ENCODE assay signal across 21 cellular contexts in the genomic region with DNA sequence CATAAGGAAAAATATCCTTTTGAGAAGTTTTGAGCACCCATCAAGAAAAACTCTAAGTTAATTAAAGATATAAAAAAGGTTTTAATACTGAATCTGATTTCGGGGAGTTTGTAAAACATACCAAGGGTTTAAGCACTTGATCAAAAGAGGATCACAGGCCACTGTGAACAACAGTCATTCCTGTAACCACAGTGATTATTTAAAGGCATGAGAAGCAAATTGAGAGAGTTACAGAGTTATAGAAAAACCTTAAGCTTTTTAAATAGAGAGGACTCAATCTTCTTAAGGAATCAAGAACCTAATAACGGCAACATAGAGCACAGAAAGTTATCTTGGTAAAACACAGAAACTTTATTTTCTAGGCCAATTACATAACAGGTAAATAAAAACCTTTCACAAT.
DNase-seq lines count a peak whose midpoint lies in the region; ATAC-seq and TF ChIP-seq lines count a peak whose summit lies in the region.
"Had no signal": no experiment of that assay in that cellular context is flagged by ENCODE, and none has a peak within 500 bp of the region (broad histone marks: within the 10 kb centered on the region; RNA-seq: fewer than 3 reads in every experiment).

No MANE protein-coding gene starts in this region.

- H3K27me3 ChIP-seq in H9 (ENCODE audit: insufficient read depth, low read length), result no peaks in the 10 kb centered on the region
- no peaks in the 10 kb centered on the region for H3K27me3 ChIP-seq in iPS-20b (ENCODE audit: insufficient read depth, low read length)
- no peaks in the 10 kb centered on the region for H3K27me3 ChIP-seq in vagina
- H3K27me3 ChIP-seq: BLaER1 had no signal

- H3K27me3 Mint-ChIP-seq in H9 (ENCODE audit: low read depth), result no peaks in the 10 kb centered on the region
- no peaks in the 10 kb centered on the region for H3K27me3 Mint-ChIP-seq in WTC11 (ENCODE audit: low read depth)
- H3K27me3 Mint-ChIP-seq: CD4-positive, alpha-beta memory T cell; IgD-negative memory B cell had no signal

- CTCF ChIA-PET in WTC11 (lab: Charles Lee), result no interaction called here

- H3K79me1 ChIP-seq in H9 (ENCODE audit: insufficient read depth, low read depth, low read length, poor library complexity, severe bottlenecking), result no peaks in the 10 kb centered on the region

- H3K27ac Mint-ChIP-seq in H9, result peak overlapping the region in 2 of 3 experiments; percentile 91 to 98; a peak in 3 of 7 replicates
- no peak overlapping the region for H3K27ac Mint-ChIP-seq in WTC11
- H3K27ac Mint-ChIP-seq: CD14-positive monocyte; CD4-positive, alpha-beta memory T cell; IgD-negative memory B cell had no signal

- no peak overlapping the region for H2BK120ac ChIP-seq in H9 (ENCODE audit: low read depth, low read length, poor library complexity, severe bottlenecking)

- no peak overlapping the region for H4K5ac ChIP-seq in H9 (ENCODE audit: insufficient read length, low read depth, low read length)

- DNase-seq in H9 (no peak), astrocyte of the hippocampus (ENCODE audit: low read depth, low spot score) (peak; percentile 15), superior temporal gyrus (ENCODE audit: extremely low spot score) (peak; percentile 6), WTC11 (ENCODE audit: low spot score) (no peak), vagina (ENCODE audit: extremely low spot score in 2 of 2) (no peak), AG20443 (ENCODE audit: low spot score) (no peak)
- DNase-seq: ACHN; AML-193; CD4-positive, alpha-beta memory T cell; DMS153; DMS79; GDM1; Karpas-422; KBM-7 had no signal

- H3K4me3 Mint-ChIP-seq in H9, result no peak overlapping the region
- H3K4me3 Mint-ChIP-seq in WTC11, result no peak overlapping the region
- H3K4me3 Mint-ChIP-seq: CD14-positive monocyte; CD4-positive, alpha-beta memory T cell; IgD-negative memory B cell had no signal

- H4K91ac ChIP-seq in H9 (ENCODE audit: insufficient read length, low read depth, low read length), result no peak overlapping the region

- no peak overlapping the region for H4K8ac ChIP-seq in H9 (replicated peaks; ENCODE audit: insufficient read length, low read depth, low read length)

- H3K4me2 ChIP-seq in H9 (ENCODE audit: insufficient read depth, insufficient read length, low read length), result no peak overlapping the region
- H3K4me2 ChIP-seq: BLaER1 had no signal

- H3K56ac ChIP-seq in H9 (ENCODE audit: insufficient read length, low read depth, low read length), result no peak overlapping the region

- TF ChIP-seq POLR2A in vagina (IDR thresholded peaks at IDR 0.05), result no peak

- WGBS in H9 (ENCODE audit: extremely low coverage, insufficient read length, low lambda C conversion rate), result no CpG with 5 or more reads among the region's 2 CpGs

- H3K9ac ChIP-seq in H9 (ENCODE audit: extremely low read depth, insufficient read length, low read length), result no peak overlapping the region
- peak overlapping the region; percentile 16; the same call in 1 of the 2 replicates for H3K9ac ChIP-seq in iPS-20b (ENCODE audit: low read depth, low read length)
- H3K9ac ChIP-seq: BLaER1, GM23248 had no signal

- intact Hi-C loops in vagina (cut with DNase I), result no loop called here

- H3K4me1 Mint-ChIP-seq in H9 (peaks cover 28% of the 10 kb centered on the region in 2 experiments), WTC11 (peaks cover 38% of the 10 kb centered on the region)
- H3K4me1 Mint-ChIP-seq: CD14-positive monocyte; CD4-positive, alpha-beta memory T cell; IgD-negative memory B cell had no signal

- no peak overlapping the region for H2BK5ac ChIP-seq in H9 (ENCODE audit: insufficient read length, low read length)

- no peak overlapping the region for H2BK20ac ChIP-seq in H9 (ENCODE audit: low read depth, low read length, poor library complexity, severe bottlenecking)

- no peak overlapping the region for H3K4ac ChIP-seq in H9 (ENCODE audit: low read depth, low read length)

- H3K27ac ChIP-seq in H9 (ENCODE audit: insufficient read length, low read depth, low read length) (no peak overlapping the region), iPS-20b (ENCODE audit: low read length) (peak overlapping the region; percentile 15), vagina (no peak overlapping the region)
- H3K27ac ChIP-seq: BLaER1, GM23248 had no signal

- no peak overlapping the region for H3K18ac ChIP-seq in H9 (ENCODE audit: insufficient read length, low read depth, low read length)

- H3T11ph ChIP-seq in H9 (ENCODE audit: low read length), result no peak overlapping the region

- TF ChIP-seq CTCF in H9 (conservative IDR thresholded peaks at IDR 0.05) (no peak), WTC11 (IDR thresholded peaks at IDR 0.05) (no peak), vagina (IDR thresholded peaks at IDR 0.05) (no peak)

- H3K9me3 ChIP-seq in H9 (ENCODE audit: control insufficient read depth, low read depth, low read length) (peaks cover 10% of the 10 kb centered on the region), iPS-20b (ENCODE audit: insufficient read depth, low read depth, low read length) (peaks cover 18% of the 10 kb centered on the region), vagina (no peaks in the 10 kb centered on the region)

- H2AFZ ChIP-seq in H9 (ENCODE audit: low read length), result no peak overlapping the region
- H2AFZ ChIP-seq: GM23248 had no signal

- ATAC-seq in WTC11 (no peak), HG03432 (IDR thresholded peaks at IDR 0.05; ENCODE audit: unreplicated experiment) (no peak)
- ATAC-seq: HepG2 had no signal

- no peak overlapping the region for H3K4me3 ChIP-seq in iPS-20b (ENCODE audit: low read length)
- no peak overlapping the region for H3K4me3 ChIP-seq in vagina
- H3K4me3 ChIP-seq: BLaER1, GM23248 had no signal

- no peak overlapping the region for H2BK15ac ChIP-seq in H9 (ENCODE audit: low read depth, low read length)

- H4K20me1 ChIP-seq in H9 (ENCODE audit: control insufficient read depth, insufficient read depth, insufficient read length), result no peaks in the 10 kb centered on the region
- H4K20me1 ChIP-seq: BLaER1 had no signal

- no peak overlapping the region for H2BK12ac ChIP-seq in H9 (ENCODE audit: insufficient read length, low read depth, low read length)

- H3K36me3 ChIP-seq in iPS-20b (ENCODE audit: insufficient read depth, low read depth, low read length) (0 out of 2 replicates have a peak, but pooled peaks cover 4% of the 10 kb centered on the region), vagina (no peaks in the 10 kb centered on the region)
- H3K36me3 ChIP-seq: BLaER1 had no signal

- H3K14ac ChIP-seq in H9 (ENCODE audit: insufficient read depth, low read length), result no peak overlapping the region

- POLR2A ChIA-PET in WTC11 (lab: Charles Lee), result no interaction called here

- no peaks in the 10 kb centered on the region for H3K23me2 ChIP-seq in H9 (ENCODE audit: insufficient read length, low read depth, low read length, poor library complexity, severe bottlenecking)

- H3K23ac ChIP-seq in H9 (ENCODE audit: insufficient read length, low read depth, low read length), result no peak overlapping the region

- H2AK5ac ChIP-seq in H9 (ENCODE audit: insufficient read length, low read length), result no peak overlapping the region

- H3K36me3 Mint-ChIP-seq in H9 (ENCODE audit: insufficient read depth in 1 of 3, low read depth in 3 of 3), result peaks cover 21 to 38% (median 21%) of the 10 kb centered on the region in 3 experiments
- peaks cover 35% of the 10 kb centered on the region for H3K36me3 Mint-ChIP-seq in WTC11
- H3K36me3 Mint-ChIP-seq: CD14-positive monocyte; CD4-positive, alpha-beta memory T cell; IgD-negative memory B cell had no signal

- H3K4me1 ChIP-seq in H9 (ENCODE audit: insufficient read depth, low read length), result no peaks in the 10 kb centered on the region
- H3K4me1 ChIP-seq in iPS-20b (ENCODE audit: insufficient read depth, low read length), result peaks cover 23% of the 10 kb centered on the region; the same call in 1 of the 2 replicates
- no peaks in the 10 kb centered on the region for H3K4me1 ChIP-seq in vagina
- H3K4me1 ChIP-seq: BLaER1 had no signal

- no peaks in the 10 kb centered on the region for H3K79me2 ChIP-seq in H9 (ENCODE audit: insufficient read depth, low read length)

- H3K9me3 Mint-ChIP-seq in H9 (peaks cover 21 to 23% of the 10 kb centered on the region in 2 experiments), WTC11 (peaks cover 43% of the 10 kb centered on the region)

TF ChIP-seq in WTC11, 78 proteins besides CTCF, POLR2A, EP300 and RAD21 (continues in another document):
- no peak for TF ChIP-seq HMGA2 (CRISPR knock-in tag; IDR thresholded peaks at IDR 0.05)
- TF ChIP-seq SMAD3 (CRISPR knock-in tag; IDR thresholded peaks at IDR 0.05; ENCODE audit: borderline replicate concordance), result no peak
- no peak for TF ChIP-seq PREB (CRISPR knock-in tag; IDR thresholded peaks at IDR 0.05; ENCODE audit: borderline replicate concordance)
- TF ChIP-seq ZNF425 (CRISPR knock-in tag; conservative IDR thresholded peaks at IDR 0.05), result no peak
- no peak for TF ChIP-seq NFATC4 (CRISPR knock-in tag; IDR thresholded peaks at IDR 0.05)
- no peak for TF ChIP-seq FOXK1 (CRISPR knock-in tag; IDR thresholded peaks at IDR 0.05)
- TF ChIP-seq, protein P1, sequence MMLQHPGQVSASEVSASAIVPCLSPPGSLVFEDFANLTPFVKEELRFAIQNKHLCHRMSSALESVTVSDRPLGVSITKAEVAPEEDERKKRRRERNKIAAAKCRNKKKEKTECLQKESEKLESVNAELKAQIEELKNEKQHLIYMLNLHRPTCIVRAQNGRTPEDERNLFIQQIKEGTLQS (CRISPR knock-in tag; conservative IDR thresholded peaks at IDR 0.05), result no peak

Comparison
In these comparisons a context has a peak if more than half of its experiments do, and no peak if none do; other contexts are left out.
1. DNase-seq: peak in astrocyte of the hippocampus (single experiment) and superior temporal gyrus (single experiment); none in H9 (single experiment), WTC11 (single experiment), vagina (0 of 2) and AG20443 (single experiment).